In genomic region chr11:117862019-117862725, GRCh38 we compare ENCODE assay signal across 11 cellular contexts. TPM values are rescaled to one million over a fixed set of nuclear protein-coding genes. Genes with fewer than 3 reads are reported as not detected.
DNase-seq lines count a peak whose midpoint lies in the region; FAIRE-seq and TF ChIP-seq lines count a peak whose summit lies in the region.
"Had no signal": no experiment of that assay in that cellular context is flagged by ENCODE, and none has a peak within 500 bp of the region (broad histone marks: within the 10 kb centered on the region; RNA-seq: fewer than 3 reads in every experiment).

No MANE protein-coding gene starts in this region.

- H3K4me3 Mint-ChIP-seq in CD4-positive, alpha-beta memory T cell, result no peak overlapping the region

- peak in 1 of 3 donors; percentile 40 for DNase-seq in Peyer's patch
- DNase-seq in H1 (ENCODE audit: low read depth in 1 of 2, low spot score in 2 of 2), result no peak
- no peak for DNase-seq in mesenchymal stem cell
- no peak for DNase-seq in spleen
- no peak for DNase-seq in mammary epithelial cell
- DNase-seq in hypothalamus (lab: John Stamatoyannopoulos, UW), result no peak
- DNase-seq in CD4-positive, alpha-beta memory T cell, result no peak
- no peak for DNase-seq in activated CD4-positive, alpha-beta T cell treated with anti-CD3 and anti-CD28 coated beads for 4 hours
- DNase-seq: dermis blood vessel endothelial cell had no signal

- 87% methylated on average over 10 of the region's 12 CpGs; no CpG with 5 or more reads in 1 of the 2 experiments for WGBS in H1 (ENCODE audit: extremely low coverage in 1 of 2, insufficient coverage in 1 of 2, insufficient read length in 1 of 2, insufficient replicate concordance in 2 of 2, low coverage in 1 of 2, low lambda C conversion rate in 2 of 2, missing lambda C conversion rate in 1 of 2), 2 experiments
- WGBS in mesenchymal stem cell, result 90% methylated on average over 12 of the region's 12 CpGs
- 45 to 61% (median 54%) methylated on average over 12 of the region's 12 CpGs for WGBS in spleen, 5 donors
- 79% methylated on average over 12 of the region's 12 CpGs for WGBS in mammary epithelial cell (ENCODE audit: low coverage, missing lambda C conversion rate)

- peaks cover 2 to 5% of the 10 kb centered on the region in 2 donors for H3K27me3 Mint-ChIP-seq in CD4-positive, alpha-beta memory T cell

- peaks cover 0 to 1% (median 0%) of the 10 kb centered on the region in 8 donors for H3K9me3 Mint-ChIP-seq in CD4-positive, alpha-beta memory T cell

- H3K14ac ChIP-seq in H1 (ENCODE audit: insufficient read length) (no peak overlapping the region), mesenchymal stem cell (ENCODE audit: low read length in 2 of 2) (peak overlapping the region in 1 of 2 experiments; percentile 78)

- H3K23ac ChIP-seq in H1 (ENCODE audit: insufficient read length), result no peak overlapping the region
- peak overlapping the region in 1 of 2 experiments; percentile 57 for H3K23ac ChIP-seq in mesenchymal stem cell (ENCODE audit: low read length in 2 of 2)

- H3K36me3 Mint-ChIP-seq in CD4-positive, alpha-beta memory T cell, result no peaks in the 10 kb centered on the region

- H3K27ac Mint-ChIP-seq in CD4-positive, alpha-beta memory T cell, result no peak overlapping the region

- H3K27ac ChIP-seq in Peyer's patch (peak overlapping the region in 3 of 4 donors; percentile 19 to 61 (median 60)), H1 (ENCODE audit: low read depth, low read length) (no peak overlapping the region), mesenchymal stem cell (ENCODE audit: low read length, poor library complexity, severe bottlenecking) (no peak overlapping the region), spleen (peak overlapping the region; percentile 74 to 88 (median 82)), mammary epithelial cell (ENCODE audit: insufficient read depth, low read depth, low read length) (no peak overlapping the region)
- no peak overlapping the region for H3K27ac ChIP-seq in CD4-positive, alpha-beta memory T cell (ENCODE audit: low read depth, low read length)
- H3K27ac ChIP-seq: KMS-11 had no signal

- TF ChIP-seq RAD21 in H1 (IDR thresholded peaks at IDR 0.05 in 1 of 2, conservative IDR thresholded peaks at IDR 0.05 in 1 of 2; ENCODE audit: low read depth in 2 of 2, low read length in 2 of 2), result no peak

- H3K4me2 ChIP-seq in H1 (ENCODE audit: insufficient read depth in 1 of 2, low read depth in 2 of 2, low read length in 2 of 2) (peak overlapping the region in 1 of 2 experiments; percentile 7; a peak in 2 of 4 replicates), mesenchymal stem cell (ENCODE audit: low read length, poor library complexity, severe bottlenecking) (no peak overlapping the region), mammary epithelial cell (ENCODE audit: insufficient read depth, low read depth, low read length) (no peak overlapping the region)
- H3K4me2 ChIP-seq: KMS-11 had no signal

- in situ Hi-C loops in mammary epithelial cell (cut with MboI; ENCODE audit: low sequenced_read_pairs in 2 of 2), result no loop called here

- no peak overlapping the region for H2BK20ac ChIP-seq in H1 (ENCODE audit: low read length)

- H3K23me2 ChIP-seq in H1 (ENCODE audit: low read depth, low read length), result no peaks in the 10 kb centered on the region

- H3K4me3 ChIP-seq in Peyer's patch, result no peak overlapping the region
- no peak overlapping the region for H3K4me3 ChIP-seq in H1 (ENCODE audit: extremely low read depth in 1 of 4, insufficient read depth in 2 of 4, low read depth in 3 of 4, low read length in 4 of 4)
- H3K4me3 ChIP-seq in mesenchymal stem cell (ENCODE audit: insufficient read depth in 1 of 2, low read depth in 1 of 2, low read length in 2 of 2), result no peak overlapping the region
- H3K4me3 ChIP-seq in spleen, result no peak overlapping the region
- H3K4me3 ChIP-seq in mammary epithelial cell (replicated peaks in 1 of 3; ENCODE audit: insufficient read depth in 1 of 3, low read depth in 2 of 3, low read length in 3 of 3), result no peak overlapping the region
- H3K4me3 ChIP-seq in CD4-positive, alpha-beta memory T cell (ENCODE audit: low read length in 2 of 2), result no peak overlapping the region

- H2BK12ac ChIP-seq in H1 (ENCODE audit: low read depth, low read length) (no peak overlapping the region), mesenchymal stem cell (ENCODE audit: low read length in 2 of 2) (no peak overlapping the region)

- H2BK15ac ChIP-seq in H1 (ENCODE audit: low read length) (no peak overlapping the region), mesenchymal stem cell (ENCODE audit: low read depth, poor library complexity, severe bottlenecking) (no peak overlapping the region)

- H3K79me2 ChIP-seq in H1 (ENCODE audit: control insufficient read depth in 1 of 2, insufficient read depth in 2 of 2, low read length in 2 of 2), result peaks cover 0 to 33% of the 10 kb centered on the region in 2 experiments; a peak in 2 of 4 replicates
- no peaks in the 10 kb centered on the region for H3K79me2 ChIP-seq in mammary epithelial cell (ENCODE audit: insufficient read depth, low read length)

- H2AFZ ChIP-seq in H1 (ENCODE audit: low read length) (no peak overlapping the region), mesenchymal stem cell (ENCODE audit: low read depth, low read length) (no peak overlapping the region), mammary epithelial cell (ENCODE audit: low read depth, low read length) (no peak overlapping the region)

- H4K20me1 ChIP-seq in H1 (replicated peaks in 1 of 2; ENCODE audit: control insufficient read depth in 1 of 2, insufficient read depth in 2 of 2, low read length in 2 of 2), result peaks cover 9 to 11% of the 10 kb centered on the region in 2 experiments
- no peaks in the 10 kb centered on the region for H4K20me1 ChIP-seq in mammary epithelial cell (ENCODE audit: insufficient read depth, low read length)

- TF ChIP-seq CTCF in Peyer's patch (IDR thresholded peaks at IDR 0.05) (no peak), H1 (IDR thresholded peaks at IDR 0.05; ENCODE audit: control extremely low read depth in 1 of 3, insufficient read depth in 1 of 3, low read depth in 1 of 3, low read length in 3 of 3) (no peak), spleen (IDR thresholded peaks at IDR 0.05 in 8 of 11, conservative IDR thresholded peaks at IDR 0.05 in 3 of 11) (no peak), mammary epithelial cell (conservative IDR thresholded peaks at IDR 0.05 in 1 of 2, IDR thresholded peaks at IDR 0.05 in 1 of 2; ENCODE audit: extremely low read depth in 1 of 2, insufficient read depth in 1 of 2, low read depth in 1 of 2, low read length in 2 of 2) (no peak)

- H3K9ac ChIP-seq in H1 (replicated peaks in 1 of 4; ENCODE audit: extremely low read depth in 1 of 4, low read depth in 3 of 4, low read length in 3 of 4) (no peak overlapping the region), mesenchymal stem cell (ENCODE audit: low read length) (no peak overlapping the region), mammary epithelial cell (ENCODE audit: insufficient read depth, low read length) (no peak overlapping the region)
- H3K9ac ChIP-seq: KMS-11 had no signal

- no peak overlapping the region for H3K56ac ChIP-seq in H1 (replicated peaks; ENCODE audit: insufficient read length, low read depth, low read length)

- no TSS peak for BruUV-seq in mammary epithelial cell (replicated peaks; lab: Mats Ljungman, UMichigan)

- no peak for TF ChIP-seq EP300 in H1 (IDR thresholded peaks at IDR 0.05; ENCODE audit: borderline replicate concordance in 1 of 2, low read depth in 2 of 2, low read length in 2 of 2)

- TF ChIP-seq POLR2A in Peyer's patch (IDR thresholded peaks at IDR 0.05) (no peak), H1 (IDR thresholded peaks at IDR 0.05; ENCODE audit: control extremely low read depth in 1 of 2, low read depth in 2 of 2, low read length in 2 of 2) (no peak), spleen (IDR thresholded peaks at IDR 0.05) (no peak)

- H2BK5ac ChIP-seq in H1 (ENCODE audit: low read depth, low read length) (no peak overlapping the region; the same call in 1 of the 2 replicates), mesenchymal stem cell (ENCODE audit: low read depth, low read length, poor library complexity, severe bottlenecking) (no peak overlapping the region)

- H3K79me1 ChIP-seq in H1 (ENCODE audit: low read depth, low read length) (peaks cover 1% of the 10 kb centered on the region; the same call in 1 of the 2 replicates), mesenchymal stem cell (replicated peaks; ENCODE audit: low read length, poor library complexity, severe bottlenecking) (peaks cover 32% of the 10 kb centered on the region)

- no peak overlapping the region for H2AK5ac ChIP-seq in H1 (ENCODE audit: low read depth, low read length)
- H2AK5ac ChIP-seq in mesenchymal stem cell (ENCODE audit: low read length, severe bottlenecking), result no peak overlapping the region

- H3K4me1 Mint-ChIP-seq in CD4-positive, alpha-beta memory T cell, result peaks cover 0 to 3% (median 0%) of the 10 kb centered on the region in 4 donors

- H3K18ac ChIP-seq in H1 (ENCODE audit: extremely low read depth, low read length) (no peak overlapping the region), mesenchymal stem cell (ENCODE audit: low read depth in 1 of 2, low read length in 2 of 2) (peak overlapping the region in 1 of 2 experiments; percentile 61)

- H4K8ac ChIP-seq in H1 (ENCODE audit: extremely low read depth, insufficient read depth, low read length) (no peak overlapping the region), mesenchymal stem cell (ENCODE audit: low read length) (peak overlapping the region; percentile 53)

- H3K27me3 ChIP-seq in Peyer's patch (no peaks in the 10 kb centered on the region), H1 (replicated peaks in 1 of 4; ENCODE audit: control insufficient read depth in 3 of 4, extremely low read depth in 1 of 4, insufficient read depth in 3 of 4, low read length in 3 of 4) (no peaks in the 10 kb centered on the region), mesenchymal stem cell (ENCODE audit: control insufficient read depth in 1 of 2, insufficient read depth in 1 of 2, low read length in 2 of 2) (peaks cover 0 to 13% of the 10 kb centered on the region in 2 experiments), spleen (replicated peaks in 1 of 7) (no peaks in the 10 kb centered on the region), mammary epithelial cell (ENCODE audit: insufficient read depth, low read length) (no peaks in the 10 kb centered on the region)
- H3K27me3 ChIP-seq in CD4-positive, alpha-beta memory T cell (ENCODE audit: insufficient read depth, low read length), result no peaks in the 10 kb centered on the region

- H3K9me3 ChIP-seq in Peyer's patch, result no peaks in the 10 kb centered on the region
- no peaks in the 10 kb centered on the region for H3K9me3 ChIP-seq in H1 (ENCODE audit: insufficient read depth in 2 of 2, low read depth in 1 of 2, low read length in 1 of 2)
- no peaks in the 10 kb centered on the region for H3K9me3 ChIP-seq in mesenchymal stem cell (ENCODE audit: control insufficient read depth, low read length)
- no peaks in the 10 kb centered on the region for H3K9me3 ChIP-seq in spleen
- no peaks in the 10 kb centered on the region for H3K9me3 ChIP-seq in mammary epithelial cell (replicated peaks; ENCODE audit: insufficient read depth, low read length)
- no peaks in the 10 kb centered on the region for H3K9me3 ChIP-seq in CD4-positive, alpha-beta memory T cell (ENCODE audit: control insufficient read depth in 1 of 2, low read length in 2 of 2)

- intact Hi-C loops in spleen (cut with DNase I; ENCODE audit: low total_unique reads), result no loop called here
- intact Hi-C loops in mammary epithelial cell (cut with micrococcal nuclease), result no loop called here
- intact Hi-C loops in CD4-positive, alpha-beta memory T cell (cut with micrococcal nuclease), result no loop called here

- peaks cover 0 to 18% (median 0%) of the 10 kb centered on the region in 4 donors for H3K4me1 ChIP-seq in Peyer's patch
- H3K4me1 ChIP-seq in H1 (replicated peaks in 1 of 4; ENCODE audit: control insufficient read depth in 3 of 4, insufficient read depth in 4 of 4, low read length in 3 of 4), result peaks cover 6 to 17% (median 13%) of the 10 kb centered on the region in 4 experiments
- H3K4me1 ChIP-seq in mesenchymal stem cell (ENCODE audit: control insufficient read depth, insufficient read depth, low read depth, low read length), result peaks cover 16% of the 10 kb centered on the region
- H3K4me1 ChIP-seq in spleen, result peaks cover 11 to 70% (median 50%) of the 10 kb centered on the region in 6 donors
- no peaks in the 10 kb centered on the region for H3K4me1 ChIP-seq in mammary epithelial cell (ENCODE audit: insufficient read depth, low read length)
- H3K4me1 ChIP-seq in CD4-positive, alpha-beta memory T cell (ENCODE audit: insufficient read depth, low read length), result no peaks in the 10 kb centered on the region

- H2BK120ac ChIP-seq in H1 (replicated peaks; ENCODE audit: low read depth, low read length), result no peak overlapping the region
- H2BK120ac ChIP-seq in mesenchymal stem cell (ENCODE audit: low read depth, low read length), result peak overlapping the region; percentile 11

- H3K36me3 ChIP-seq in Peyer's patch (no peaks in the 10 kb centered on the region), H1 (ENCODE audit: control insufficient read depth in 2 of 4, insufficient read depth in 4 of 4, low read length in 3 of 4) (no peaks in the 10 kb centered on the region), mesenchymal stem cell (ENCODE audit: control insufficient read depth in 1 of 2, insufficient read depth in 2 of 2, low read depth in 1 of 2, low read length in 2 of 2) (peaks cover 0 to 13% of the 10 kb centered on the region in 2 experiments), spleen (no peaks in the 10 kb centered on the region), mammary epithelial cell (ENCODE audit: insufficient read depth, low read length) (no peaks in the 10 kb centered on the region)
- H3K36me3 ChIP-seq in CD4-positive, alpha-beta memory T cell (ENCODE audit: insufficient read depth, low read length), result no peaks in the 10 kb centered on the region

- no peak for FAIRE-seq in H1 (lab: Jason Lieb, UNC)

- H3K4ac ChIP-seq in H1 (replicated peaks; ENCODE audit: insufficient read length, low read depth, low read length) (no peak overlapping the region), mesenchymal stem cell (ENCODE audit: low read depth in 1 of 2, low read length in 2 of 2) (no peak overlapping the region)

- CTCF ChIA-PET in H1 (lab: Charles Lee; ENCODE audit: partially characterized antibody), result interaction anchor here (0.7 to 5.8 kb wide), 10 partner anchors 11 to 84 kb away, joined by 3 to 28 read pairs (median 6); no protein-coding TSS in a partner anchor
- CTCF ChIA-PET in mammary epithelial cell (lab: Charles Lee; ENCODE audit: low non-redundant PET), result no interaction called here
- CTCF ChIA-PET in CD4-positive, alpha-beta memory T cell (lab: Charles Lee; ENCODE audit: partially characterized antibody), result interaction anchor here (0.5 to 0.9 kb wide), 3 partner anchors 85 to 317 kb away, joined by 3 read pairs; no protein-coding TSS in a partner anchor

- dilution Hi-C loops in mammary epithelial cell (cut with HindIII; ENCODE audit: low sequenced_read_pairs), result loop anchor here (5.0 kb wide), 1 partner anchor 35 kb away; no protein-coding TSS in a partner anchor

- H4K91ac ChIP-seq in H1 (replicated peaks; ENCODE audit: insufficient read length, low read length) (peak overlapping the region; percentile 5), mesenchymal stem cell (ENCODE audit: low read length) (peak overlapping the region; percentile 40)

- no peak overlapping the region for H4K5ac ChIP-seq in H1 (ENCODE audit: insufficient read length, low read depth, low read length)

- POLR2A ChIA-PET in H1 (lab: Charles Lee; ENCODE audit: partially characterized antibody), result interaction anchor here (0.7 to 2.7 kb wide), 2 partner anchors 10 to 14 kb away, joined by 3 to 12 read pairs; partner anchors contain the start of gene FXYD6
- POLR2A ChIA-PET in CD4-positive, alpha-beta memory T cell (lab: Charles Lee; ENCODE audit: partially characterized antibody), result no interaction called here

RNA-seq across cellular contexts. Expression of gene FXYD6, which starts 14.3 kb away (rescaled TPM):
- 10 to 100 TPM in 3 of 4 donors, 1 to 10 TPM in 1; 5.1 to 41.3 (median 14.0) TPM for total RNA-seq in Peyer's patch
- 44.6 and 50.0 TPM in 2 replicates for total RNA-seq in H1 (2021; fragmentation: NEBNext Ultra II Directional; extraction: Animal tissue kit (Norgen Biotek cat#: 25700))
- polyA plus RNA-seq in H1 (2011; rRNA removed), result 117 and 151 TPM in 2 replicates
- polyA plus RNA-seq in H1 (2011; cell fraction: cytosol; rRNA removed), result 117 TPM
- 137 TPM for polyA plus RNA-seq in H1 (2011; cell fraction: nucleus; rRNA removed)
- 45.7 to 68.5 TPM (median 67.3 TPM) in 4 replicates for polyA plus RNA-seq in H1 (2012, experiment 1 of 2)
- polyA plus RNA-seq in H1 (2012, experiment 2 of 2), result 67.1 TPM
- polyA plus RNA-seq in H1 (2013, experiment 1 of 2), result 51.8 TPM
- polyA plus RNA-seq in H1 (2013, experiment 2 of 2), result 57.8 TPM
- 64.2 and 70.4 TPM in 2 replicates for polyA minus RNA-seq in H1 (2011; rRNA and poly(A)+ RNA removed)
- 17.0 TPM for polyA minus RNA-seq in H1 (2011; cell fraction: cytosol; rRNA and poly(A)+ RNA removed)
- polyA minus RNA-seq in H1 (2011; cell fraction: nucleus; rRNA and poly(A)+ RNA removed), result 34.0 TPM
- polyA plus RNA-seq in mesenchymal stem cell (2013, experiment 1 of 2), result 52.5 TPM
- 53.1 TPM for polyA plus RNA-seq in mesenchymal stem cell (2013, experiment 2 of 2)
- total RNA-seq in spleen, result 100 to 1,000 TPM in 5 of 7 donors, 10 to 100 TPM in 2; 75.4 to 230 (median 140) TPM
- 10 to 100 TPM; 40.8 to 71.5 (median 51.4) TPM for polyA plus RNA-seq in spleen
- total RNA-seq in mammary epithelial cell, result under 1 TPM in 1 of 2 donors, not detected in 1; 0.21 TPM
- 0.35 TPM for polyA plus RNA-seq in mammary epithelial cell
- not detected for polyA minus RNA-seq in mammary epithelial cell
- not detected for total RNA-seq in CD4-positive, alpha-beta memory T cell
- polyA plus RNA-seq in CD4-positive, alpha-beta memory T cell, result under 1 TPM in 1 of 2 donors, not detected in 1; 0.15 TPM
- total RNA-seq: fibroblast of villous mesenchyme had no signal

RNA-seq across cellular contexts. Expression of gene FXYD2, which starts 37.6 kb away (rescaled TPM):
- total RNA-seq in Peyer's patch, result 1 to 10 TPM in 1 of 4 donors, under 1 TPM in 1, not detected in 2; 0.67 to 1.7 TPM
- 0.99 and 1.1 TPM in 2 replicates for total RNA-seq in H1 (2021; fragmentation: NEBNext Ultra II Directional; extraction: Animal tissue kit (Norgen Biotek cat#: 25700))
- polyA plus RNA-seq in H1 (2011; rRNA removed), result 0.89 and 1.6 TPM in 2 replicates
- 1.2 TPM for polyA plus RNA-seq in H1 (2011; cell fraction: cytosol; rRNA removed)
- 3.1 TPM for polyA plus RNA-seq in H1 (2011; cell fraction: nucleus; rRNA removed)
- polyA plus RNA-seq in H1 (2012, experiment 1 of 2), result 0.84 to 1.1 TPM (median 0.98 TPM) in 4 replicates
- 0.21 TPM for polyA plus RNA-seq in H1 (2012, experiment 2 of 2)
- 2.0 TPM for polyA plus RNA-seq in H1 (2013, experiment 1 of 2)
- 1.2 TPM for polyA plus RNA-seq in H1 (2013, experiment 2 of 2)
- polyA minus RNA-seq in H1 (2011; rRNA and poly(A)+ RNA removed), result 0.95 and 1.7 TPM in 2 replicates
- polyA minus RNA-seq in H1 (2011; cell fraction: cytosol; rRNA and poly(A)+ RNA removed), result 0.59 TPM
- polyA minus RNA-seq in H1 (2011; cell fraction: nucleus; rRNA and poly(A)+ RNA removed), result 4.4 TPM
- polyA plus RNA-seq in mesenchymal stem cell (2013, experiment 1 of 2), result 1.0 TPM
- polyA plus RNA-seq in mesenchymal stem cell (2013, experiment 2 of 2), result 0.58 TPM
- total RNA-seq in spleen, result 10 to 100 TPM in 2 of 7 donors, 1 to 10 TPM in 5; 4.7 to 20.0 (median 7.3) TPM
- 10 to 100 TPM in 1 of 3 donors, 1 to 10 TPM in 2; 8.3 to 18.4 (median 9.8) TPM for polyA plus RNA-seq in spleen
- not detected for total RNA-seq in mammary epithelial cell
- polyA plus RNA-seq in mammary epithelial cell, result 0.11 TPM
- polyA minus RNA-seq in mammary epithelial cell, result not detected
- total RNA-seq in CD4-positive, alpha-beta memory T cell, result 10 to 100 TPM in 1 of 2 experiments, 1 to 10 TPM in 1; 9.3 to 10.5 TPM
- polyA plus RNA-seq in CD4-positive, alpha-beta memory T cell, result 1 to 10 TPM; 3.5 to 7.1 TPM
- total RNA-seq: fibroblast of villous mesenchyme had no signal

Comparison
In these comparisons a context has a peak if more than half of its experiments do, and no peak if none do; other contexts are left out.
1. H3K27ac ChIP-seq: peak in Peyer's patch (3 of 4) and spleen (8 of 8); none in H1 (single experiment), mesenchymal stem cell (single experiment), mammary epithelial cell (single experiment) and CD4-positive, alpha-beta memory T cell (single experiment).
2. RNA of gene FXYD6, which starts 14.3 kb away (total RNA-seq): 75.4 to 230 TPM in spleen, 44.6 to 50.0 TPM in H1 and 5.1 to 41.3 TPM in Peyer's patch; not detected in CD4-positive, alpha-beta memory T cell and 0.21 TPM in mammary epithelial cell; every median in the first group is over 4 times any median in the second.